Comparison of ENCODE assay signal across 6 cellular contexts in the genomic region with DNA sequence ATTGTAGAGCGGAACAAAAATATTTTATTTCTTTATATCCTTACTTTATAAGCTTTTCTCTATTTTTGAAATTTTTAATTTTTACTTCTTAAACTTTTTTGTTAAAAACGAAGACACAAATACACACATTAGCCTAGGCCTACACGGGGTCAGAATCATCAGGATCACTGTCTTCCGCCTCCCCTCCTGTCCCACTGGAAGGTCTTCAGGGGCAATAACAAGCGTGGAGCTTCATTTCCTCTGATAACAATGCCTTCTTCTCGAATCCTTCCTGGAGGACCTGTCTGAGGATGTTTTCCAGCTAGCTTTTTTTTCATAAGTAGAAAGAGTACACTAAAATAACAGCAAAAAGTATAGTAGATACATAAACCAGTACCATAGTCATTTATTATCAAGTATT.
"Had no signal": no experiment of that assay in that cellular context is flagged by ENCODE, and none has a peak within 500 bp of the region (broad histone marks: within the 10 kb centered on the region; RNA-seq: fewer than 3 reads in every experiment).

No MANE protein-coding gene starts in this region.

- DNase-seq: GDM1, GF-D8 had no signal

- ATAC-seq: GM12878 had no signal

- FAIRE-seq: GM12878, GM12892, GM18507, GM19239 had no signal

- H3K4me3 ChIP-seq: GM12878 had no signal
